15 cellular contexts compared by ENCODE assay signal in the genomic region with DNA sequence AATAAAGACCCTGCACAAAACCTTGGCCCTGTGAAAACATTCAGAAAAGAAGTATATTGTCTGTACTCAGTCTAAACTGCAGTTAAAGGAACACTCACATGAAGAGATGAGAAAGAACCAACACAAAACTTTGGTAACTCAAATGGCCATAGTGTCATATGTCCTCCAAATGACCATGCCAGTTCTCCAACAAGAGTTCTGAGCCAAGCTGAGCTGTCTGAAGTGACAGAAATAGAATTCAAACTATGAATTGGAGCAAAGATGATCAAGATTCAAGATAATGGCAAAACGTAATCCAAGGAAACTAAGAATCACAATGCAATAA.
"Had no signal": no experiment of that assay in that cellular context is flagged by ENCODE, and none has a peak within 500 bp of the region (broad histone marks: within the 10 kb centered on the region; RNA-seq: fewer than 3 reads in every experiment).

No MANE protein-coding gene starts in this region.

- H3K27me3 Mint-ChIP-seq: activated CD8-positive, alpha-beta memory T cell treated with anti-CD3 and anti-CD28 coated beads, Interleukin-2, amount 10 ng/mL, durations not matched to agents 7 days and 5 days; activated naive CD8-positive, alpha-beta T cell treated with anti-CD3 and anti-CD28 coated beads, Interleukin-2, amount 50 U/mL, for 24 hours; naive thymus-derived CD4-positive, alpha-beta T cell had no signal

- H3K27me3 ChIP-seq: left lung, neutrophil, right atrium auricular region, tibial nerve, vagina had no signal

- H3K4me1 Mint-ChIP-seq: activated CD8-positive, alpha-beta memory T cell treated with anti-CD3 and anti-CD28 coated beads, Interleukin-2, amount 10 ng/mL, durations not matched to agents 7 days and 5 days; activated naive CD8-positive, alpha-beta T cell treated with anti-CD3 and anti-CD28 coated beads, Interleukin-2, amount 50 U/mL, for 24 hours; naive thymus-derived CD4-positive, alpha-beta T cell had no signal

- H3K27ac ChIP-seq: left lung, neutrophil, right atrium auricular region, tibial nerve, vagina, WERI-Rb-1 had no signal

- ATAC-seq: activated CD8-positive, alpha-beta memory T cell treated with anti-CD3 and anti-CD28 coated beads, Interleukin-2, amount 10 ng/mL, durations not matched to agents 7 days and 5 days; activated naive CD8-positive, alpha-beta T cell treated with anti-CD3 and anti-CD28 coated beads, Interleukin-2, amount 50 U/mL, for 24 hours; naive thymus-derived CD4-positive, alpha-beta T cell had no signal

- H3K9me3 ChIP-seq: left lung, mucosa of descending colon, neutrophil, right atrium auricular region, tibial nerve, vagina had no signal

- H3K4me1 ChIP-seq: left lung, right atrium auricular region, tibial nerve, vagina had no signal

- H3K36me3 ChIP-seq: left lung, neutrophil, right atrium auricular region, tibial nerve, vagina, WERI-Rb-1 had no signal

- H3K36me3 Mint-ChIP-seq: activated CD8-positive, alpha-beta memory T cell treated with anti-CD3 and anti-CD28 coated beads, Interleukin-2, amount 10 ng/mL, durations not matched to agents 7 days and 5 days; naive thymus-derived CD4-positive, alpha-beta T cell had no signal

- H3K4me3 Mint-ChIP-seq: activated CD8-positive, alpha-beta memory T cell treated with anti-CD3 and anti-CD28 coated beads, Interleukin-2, amount 10 ng/mL, durations not matched to agents 7 days and 5 days; activated naive CD4-positive, alpha-beta T cell treated with anti-CD3 and anti-CD28 coated beads for 36 hours; activated naive CD8-positive, alpha-beta T cell treated with anti-CD3 and anti-CD28 coated beads, Interleukin-2, amount 50 U/mL, for 24 hours; naive thymus-derived CD4-positive, alpha-beta T cell had no signal

- H3K4me3 ChIP-seq: left lung, mucosa of descending colon, right atrium auricular region, tibial nerve, vagina had no signal

- DNase-seq: activated CD8-positive, alpha-beta memory T cell treated with anti-CD3 and anti-CD28 coated beads, Interleukin-2, amount 10 ng/mL, durations not matched to agents 7 days and 5 days; activated T-cell treated with anti-CD3 and anti-CD28 coated beads, Interleukin-2, amount 50 U/mL, for 1 hour; left lung; naive thymus-derived CD4-positive, alpha-beta T cell; stimulated activated CD4-positive, alpha-beta T cell treated with anti-CD3 and anti-CD28 coated beads, Interleukin-4, amount 100 ng/mL, for 1 hour; T-helper 9 cell had no signal

- H3K27ac Mint-ChIP-seq: activated CD8-positive, alpha-beta memory T cell treated with anti-CD3 and anti-CD28 coated beads, Interleukin-2, amount 10 ng/mL, durations not matched to agents 7 days and 5 days; activated naive CD4-positive, alpha-beta T cell treated with anti-CD3 and anti-CD28 coated beads for 36 hours; activated naive CD8-positive, alpha-beta T cell treated with anti-CD3 and anti-CD28 coated beads, Interleukin-2, amount 50 U/mL, for 24 hours; activated T-helper 2 cell treated with anti-CD3 and anti-CD28 coated beads, Interferon-gamma antibody, Interleukin-2, Interleukin-4, amounts not matched to agents 10 μg/mL and 5 μg/mL and 100 μg/mL, durations not matched to agents 14 hours and 24 hours and 36 hours; naive thymus-derived CD4-positive, alpha-beta T cell had no signal

- H3K9me3 Mint-ChIP-seq: activated naive CD4-positive, alpha-beta T cell treated with anti-CD3 and anti-CD28 coated beads for 36 hours; activated naive CD8-positive, alpha-beta T cell treated with anti-CD3 and anti-CD28 coated beads, Interleukin-2, amount 50 U/mL, for 24 hours; activated T-helper 2 cell treated with anti-CD3 and anti-CD28 coated beads, Interferon-gamma antibody, Interleukin-2, Interleukin-4, amounts not matched to agents 10 μg/mL and 5 μg/mL and 100 μg/mL, durations not matched to agents 14 hours and 24 hours and 36 hours had no signal
